10 cellular contexts compared by ENCODE assay signal in genomic region chr3:157103280-157103679, GRCh38. TPM values are rescaled to one million over a fixed set of nuclear protein-coding genes. Genes with fewer than 3 reads are reported as not detected.
A peak's percentile ranks its signal among the peaks of the same experiment; 100 is the strongest.
DNase-seq lines count a peak whose midpoint lies in the region; ATAC-seq and TF ChIP-seq lines count a peak whose summit lies in the region.
"Had no signal": no experiment of that assay in that cellular context is flagged by ENCODE, and none has a peak within 500 bp of the region (broad histone marks: within the 10 kb centered on the region; RNA-seq: fewer than 3 reads in every experiment).

No MANE protein-coding gene starts in this region.

- TF ChIP-seq POLR2A in heart left ventricle (IDR thresholded peaks at IDR 0.05): no peak
- TF ChIP-seq POLR2A in uterus (IDR thresholded peaks at IDR 0.05): no peak
- TF ChIP-seq POLR2A in esophagus muscularis mucosa (IDR thresholded peaks at IDR 0.05; ENCODE audit: low read depth): no peak
- TF ChIP-seq POLR2A in prostate gland (IDR thresholded peaks at IDR 0.05): no peak

- ATAC-seq in heart left ventricle (no peak), HG02763 (IDR thresholded peaks at IDR 0.05; ENCODE audit: unreplicated experiment) (peak; percentile 87)

- 84 to 88% (median 85%) methylated on average over 2 of the region's 2 CpGs for WGBS in heart left ventricle, 4 donors
- WGBS in esophagus muscularis mucosa: 75% methylated on average over 2 of the region's 2 CpGs
- 68% methylated on average over 2 of the region's 2 CpGs for WGBS in prostate gland

- H3K9me2 ChIP-seq in OCI-LY1 (ENCODE audit: low read depth, low read length): no peaks in the 10 kb centered on the region

- peak overlapping the region; percentile 61 to 71 for H3K27ac ChIP-seq in right atrium auricular region
- H3K27ac ChIP-seq in heart left ventricle: peak overlapping the region in 5 of 12 donors; percentile 9 to 86 (median 34)
- H3K27ac ChIP-seq in OCI-LY1 (ENCODE audit: low read depth, low read length, poor library complexity, severe bottlenecking): peak overlapping the region; percentile 83
- H3K27ac ChIP-seq in uterus: peak overlapping the region; percentile 78 to 88
- H3K27ac ChIP-seq in esophagus muscularis mucosa (replicated peaks in 1 of 4): peak overlapping the region in 1 of 4 donors; percentile 0
- no peak overlapping the region for H3K27ac ChIP-seq in prostate gland

- H3K4me3 ChIP-seq in right atrium auricular region (no peak overlapping the region), heart left ventricle (no peak overlapping the region), OCI-LY1 (ENCODE audit: low read depth, low read length, poor library complexity, severe bottlenecking) (no peak overlapping the region), uterus (no peak overlapping the region), esophagus muscularis mucosa (no peak overlapping the region), prostate gland (no peak overlapping the region)

- intact Hi-C loops in heart left ventricle (cut with DNase I): no loop called here
- intact Hi-C loops in uterus (cut with DNase I; ENCODE audit: low total_unique reads): no loop called here
- intact Hi-C loops in esophagus muscularis mucosa (cut with DNase I): no loop called here
- intact Hi-C loops in prostate gland (cut with DNase I): no loop called here

- 0 out of 2 replicates have a peak overlapping the region, but pooled peaks have one; percentile 1 for H2AFZ ChIP-seq in OCI-LY1 (ENCODE audit: low read length)

- TF ChIP-seq CTCF in right atrium auricular region (IDR thresholded peaks at IDR 0.05) (no peak), heart left ventricle (IDR thresholded peaks at IDR 0.05) (no peak), OCI-LY1 (IDR thresholded peaks at IDR 0.05; ENCODE audit: low read length) (no peak), uterus (IDR thresholded peaks at IDR 0.05) (no peak), esophagus muscularis mucosa (IDR thresholded peaks at IDR 0.05) (no peak), prostate gland (IDR thresholded peaks at IDR 0.05) (no peak)

- H3K9ac ChIP-seq in OCI-LY1 (ENCODE audit: low read length): peak overlapping the region; percentile 56; the same call in 1 of the 2 replicates

- no peaks in the 10 kb centered on the region for H4K20me1 ChIP-seq in OCI-LY1 (ENCODE audit: insufficient read depth, low read length)

- H3K27me3 ChIP-seq in right atrium auricular region: no peaks in the 10 kb centered on the region
- H3K27me3 ChIP-seq in heart left ventricle: no peaks in the 10 kb centered on the region
- H3K27me3 ChIP-seq in OCI-LY1 (ENCODE audit: insufficient read depth, low read length): no peaks in the 10 kb centered on the region
- H3K27me3 ChIP-seq in uterus: no peaks in the 10 kb centered on the region
- H3K27me3 ChIP-seq in esophagus muscularis mucosa: no peaks in the 10 kb centered on the region
- no peaks in the 10 kb centered on the region for H3K27me3 ChIP-seq in prostate gland (replicated peaks; ENCODE audit: insufficient read depth)

- peak overlapping the region; percentile 66 for H3K4me2 ChIP-seq in OCI-LY1 (ENCODE audit: low read length)

- H3K36me3 ChIP-seq in right atrium auricular region (peaks cover 9% of the 10 kb centered on the region), heart left ventricle (no peaks in the 10 kb centered on the region), OCI-LY1 (ENCODE audit: insufficient read depth, low read length) (no peaks in the 10 kb centered on the region), uterus (no peaks in the 10 kb centered on the region), esophagus muscularis mucosa (no peaks in the 10 kb centered on the region), prostate gland (no peaks in the 10 kb centered on the region)

- H3K4me1 ChIP-seq in right atrium auricular region (peaks cover 0 to 35% of the 10 kb centered on the region in 2 donors), heart left ventricle (peaks cover 0 to 47% (median 27%) of the 10 kb centered on the region in 12 donors), OCI-LY1 (ENCODE audit: insufficient read depth, low read length, severe bottlenecking) (peaks cover 52% of the 10 kb centered on the region), uterus (peaks cover 9 to 23% of the 10 kb centered on the region in 2 donors), esophagus muscularis mucosa (peaks cover 26 to 47% (median 41%) of the 10 kb centered on the region in 4 donors), prostate gland (replicated peaks) (peaks cover 2% of the 10 kb centered on the region)
- H3K4me1 ChIP-seq: Caco-2 had no signal

- H3K9me3 ChIP-seq in right atrium auricular region (no peaks in the 10 kb centered on the region), heart left ventricle (no peaks in the 10 kb centered on the region), OCI-LY1 (ENCODE audit: low read length) (no peaks in the 10 kb centered on the region), uterus (no peaks in the 10 kb centered on the region), esophagus muscularis mucosa (no peaks in the 10 kb centered on the region), prostate gland (no peaks in the 10 kb centered on the region)
- H3K9me3 ChIP-seq: Caco-2 had no signal

- DNase-seq in right atrium auricular region (ENCODE audit: low spot score) (no peak), heart left ventricle (no peak), uterus (no peak), esophagus muscularis mucosa (ENCODE audit: extremely low spot score) (no peak), prostate gland (ENCODE audit: low spot score) (no peak), LoVo (ENCODE audit: low spot score) (no peak)
- DNase-seq: Caco-2, NCI-H1048 had no signal

- no peak for TF ChIP-seq EP300 in esophagus muscularis mucosa (IDR thresholded peaks at IDR 0.05)

- no peaks in the 10 kb centered on the region for H3F3A ChIP-seq in OCI-LY1 (ENCODE audit: insufficient read depth, low read length)

- no peaks in the 10 kb centered on the region for H3K79me2 ChIP-seq in OCI-LY1 (ENCODE audit: insufficient read depth, low read length)

RNA-seq across cellular contexts. Expression of gene CCNL1, which starts 56.7 kb away (rescaled TPM):
- total RNA-seq in right atrium auricular region (10 to 100 TPM; 43.8 to 44.3 TPM), heart left ventricle (10 to 100 TPM; 15.5 to 66.7 (median 26.8) TPM), uterus (100 to 1,000 TPM; 100 to 252 (median 155) TPM), esophagus muscularis mucosa (100 to 1,000 TPM in 1 of 4 donors, 10 to 100 TPM in 3; 45.3 to 180 (median 77.3) TPM), prostate gland (100 to 1,000 TPM in 1 of 2 donors, 10 to 100 TPM in 1; 94.5 to 157 TPM)
- 10 to 100 TPM; 19.4 to 25.3 TPM for polyA plus RNA-seq in heart left ventricle

Comparison
In these comparisons a context has a peak if more than half of its experiments do, and no peak if none do; other contexts are left out.
1. H3K27ac ChIP-seq: peak in right atrium auricular region (2 of 2), OCI-LY1 (single experiment) and uterus (2 of 2); none in prostate gland (0 of 2).